Comparison of ENCODE assay signal across 4 cellular contexts in the genomic region with DNA sequence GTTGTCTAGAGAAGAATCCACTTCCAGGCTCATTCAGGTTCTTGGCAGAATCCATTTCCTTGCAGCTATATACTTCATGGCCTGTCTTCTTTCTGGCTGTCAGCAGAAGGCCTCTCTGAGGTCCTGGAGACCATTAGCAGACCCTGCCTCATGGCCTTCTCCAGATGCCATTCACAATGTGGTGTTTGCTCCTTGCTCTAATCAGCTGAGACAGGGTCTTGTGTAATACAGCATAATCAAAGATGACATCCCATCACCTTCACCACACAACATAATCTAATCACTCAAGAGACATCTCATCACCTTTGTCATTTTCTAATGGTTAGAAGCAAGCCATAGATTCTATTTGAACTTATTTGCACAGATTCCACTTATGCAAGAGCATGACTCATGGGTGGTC.
"Had no signal": no experiment of that assay in that cellular context is flagged by ENCODE, and none has a peak within 500 bp of the region (broad histone marks: within the 10 kb centered on the region; RNA-seq: fewer than 3 reads in every experiment).

No MANE protein-coding gene starts in this region.

- H3K4me3 ChIP-seq: K562 had no signal

- ATAC-seq: HepG2, K562 had no signal

- DNase-seq: IMR-90, KBM-7 had no signal
